16 cellular contexts compared by ENCODE assay signal in genomic region chr2:234453216-234453615, GRCh38. TPM values are rescaled to one million over a fixed set of nuclear protein-coding genes. Genes with fewer than 3 reads are reported as not detected.
DNase-seq lines count a peak whose midpoint lies in the region; ATAC-seq lines count a peak whose summit lies in the region.
"Had no signal": no experiment of that assay in that cellular context is flagged by ENCODE, and none has a peak within 500 bp of the region (broad histone marks: within the 10 kb centered on the region; RNA-seq: fewer than 3 reads in every experiment).

No MANE protein-coding gene starts in this region.

- intact Hi-C loops in activated CD4-positive, alpha-beta T cell treated with anti-CD3 and anti-CD28 coated beads for 36 hours (cut with DNase I, micrococcal nuclease): loop anchor here in 1 of 2 experiments (2.0 kb wide), 2 partner anchors 144 to 162 kb away; no protein-coding TSS in a partner anchor

- peaks cover 81% of the 10 kb centered on the region for H3K4me1 Mint-ChIP-seq in activated CD4-positive, alpha-beta T cell treated with anti-CD3 and anti-CD28 coated beads for 36 hours
- H3K4me1 Mint-ChIP-seq in activated CD4-positive, alpha-beta memory T cell treated with anti-CD3 and anti-CD28 coated beads, Interleukin-2, amount 10 ng/mL, durations not matched to agents 7 days and 5 days: peaks cover 75% of the 10 kb centered on the region
- H3K4me1 Mint-ChIP-seq in effector memory CD8-positive, alpha-beta T cell (ENCODE audit: low read depth in 2 of 2): peaks cover 33 to 61% of the 10 kb centered on the region in 2 donors
- peaks cover 58% of the 10 kb centered on the region for H3K4me1 Mint-ChIP-seq in stimulated activated effector memory CD8-positive, alpha-beta T cell treated with anti-CD3 and anti-CD28 coated beads, Interleukin-12 subunit alpha, Interleukin-12 subunit beta, amount 100 ng/mL, for 72 hours

- no peaks in the 10 kb centered on the region for H3K27me3 Mint-ChIP-seq in activated CD4-positive, alpha-beta T cell treated with anti-CD3 and anti-CD28 coated beads for 36 hours
- H3K27me3 Mint-ChIP-seq in activated CD4-positive, alpha-beta memory T cell treated with anti-CD3 and anti-CD28 coated beads, Interleukin-2, amount 10 ng/mL, durations not matched to agents 7 days and 5 days: no peaks in the 10 kb centered on the region
- H3K27me3 Mint-ChIP-seq in effector memory CD8-positive, alpha-beta T cell: no peaks in the 10 kb centered on the region

- CTCF ChIA-PET in activated CD4-positive, alpha-beta T cell treated with anti-CD3 and anti-CD28 coated beads for 36 hours (lab: Charles Lee): interaction anchor here (0.6 to 1.8 kb wide), 5 partner anchors 11 to 57 kb away, joined by 3 to 5 read pairs (median 4); no protein-coding TSS in a partner anchor
- CTCF ChIA-PET in activated CD4-positive, alpha-beta memory T cell treated with anti-CD3 and anti-CD28 coated beads, Interleukin-2, amount 10 ng/mL, durations not matched to agents 7 days and 5 days (lab: Charles Lee): interaction anchor here (1.8 to 9.9 kb wide), 5 partner anchors 28 to 317 kb away, joined by 4 to 79 read pairs (median 26); no protein-coding TSS in a partner anchor

- peaks cover 16% of the 10 kb centered on the region for H3K36me3 Mint-ChIP-seq in activated CD4-positive, alpha-beta T cell treated with anti-CD3 and anti-CD28 coated beads for 36 hours (ENCODE audit: low read depth)
- H3K36me3 Mint-ChIP-seq in activated CD4-positive, alpha-beta memory T cell treated with anti-CD3 and anti-CD28 coated beads, Interleukin-2, amount 10 ng/mL, durations not matched to agents 7 days and 5 days (ENCODE audit: low read depth): peaks cover 75% of the 10 kb centered on the region
- H3K36me3 Mint-ChIP-seq in effector memory CD8-positive, alpha-beta T cell (ENCODE audit: insufficient read depth): peaks cover 21% of the 10 kb centered on the region
- peaks cover 6% of the 10 kb centered on the region for H3K36me3 Mint-ChIP-seq in stimulated activated effector memory CD8-positive, alpha-beta T cell treated with anti-CD3 and anti-CD28 coated beads, Interleukin-12 subunit alpha, Interleukin-12 subunit beta, amount 100 ng/mL, for 72 hours

- ATAC-seq in activated CD4-positive, alpha-beta T cell treated with anti-CD3 and anti-CD28 coated beads for 36 hours: peak; percentile 47
- ATAC-seq in effector memory CD8-positive, alpha-beta T cell (replicated peaks): peak; percentile 31
- peak; percentile 44 for ATAC-seq in stimulated activated effector memory CD8-positive, alpha-beta T cell treated with anti-CD3 and anti-CD28 coated beads, Interleukin-12 subunit alpha, Interleukin-12 subunit beta, amount 100 ng/mL, for 72 hours
- no peak for ATAC-seq in HG03342 (IDR thresholded peaks at IDR 0.05; ENCODE audit: unreplicated experiment)
- no peak for ATAC-seq in HG02981 (IDR thresholded peaks at IDR 0.05; ENCODE audit: unreplicated experiment)
- ATAC-seq in HG03565 (IDR thresholded peaks at IDR 0.05; ENCODE audit: unreplicated experiment): no peak
- ATAC-seq: gastroesophageal sphincter, right cardiac atrium had no signal

- peak; percentile 61 for DNase-seq in activated CD4-positive, alpha-beta T cell treated with anti-CD3 and anti-CD28 coated beads for 36 hours
- DNase-seq in activated CD4-positive, alpha-beta T cell treated with anti-CD3 and anti-CD28 coated beads for 1 hour: no peak
- DNase-seq in activated CD4-positive, alpha-beta memory T cell treated with anti-CD3 and anti-CD28 coated beads, Interleukin-2, amount 10 ng/mL, durations not matched to agents 7 days and 5 days: no peak
- no peak for DNase-seq in effector memory CD8-positive, alpha-beta T cell
- DNase-seq in stimulated activated effector memory CD8-positive, alpha-beta T cell treated with anti-CD3 and anti-CD28 coated beads, Interleukin-12 subunit alpha, Interleukin-12 subunit beta, amount 100 ng/mL, for 72 hours (ENCODE audit: low spot score in 2 of 2): no peak
- DNase-seq: 8988T, COR-L47, kidney glomerular epithelial cell, NCI-H524, right cardiac atrium, Right ventricle myocardium superior had no signal

- H3K4me3 Mint-ChIP-seq in activated CD4-positive, alpha-beta T cell treated with anti-CD3 and anti-CD28 coated beads for 36 hours: peak overlapping the region; percentile 79
- H3K4me3 Mint-ChIP-seq in activated CD4-positive, alpha-beta memory T cell treated with anti-CD3 and anti-CD28 coated beads, Interleukin-2, amount 10 ng/mL, durations not matched to agents 7 days and 5 days: peak overlapping the region; percentile 72
- peak overlapping the region; percentile 20 to 74 for H3K4me3 Mint-ChIP-seq in effector memory CD8-positive, alpha-beta T cell
- H3K4me3 Mint-ChIP-seq in stimulated activated effector memory CD8-positive, alpha-beta T cell treated with anti-CD3 and anti-CD28 coated beads, Interleukin-12 subunit alpha, Interleukin-12 subunit beta, amount 100 ng/mL, for 72 hours: peak overlapping the region; percentile 55
- H3K4me3 Mint-ChIP-seq: nephron had no signal

- peak overlapping the region; percentile 93 for H3K27ac Mint-ChIP-seq in activated CD4-positive, alpha-beta T cell treated with anti-CD3 and anti-CD28 coated beads for 36 hours
- H3K27ac Mint-ChIP-seq in activated CD4-positive, alpha-beta memory T cell treated with anti-CD3 and anti-CD28 coated beads, Interleukin-2, amount 10 ng/mL, durations not matched to agents 7 days and 5 days: peak overlapping the region; percentile 81
- peak overlapping the region; percentile 42 to 91 for H3K27ac Mint-ChIP-seq in effector memory CD8-positive, alpha-beta T cell
- peak overlapping the region; percentile 83 for H3K27ac Mint-ChIP-seq in stimulated activated effector memory CD8-positive, alpha-beta T cell treated with anti-CD3 and anti-CD28 coated beads, Interleukin-12 subunit alpha, Interleukin-12 subunit beta, amount 100 ng/mL, for 72 hours
- H3K27ac Mint-ChIP-seq: nephron had no signal

- peaks cover 7% of the 10 kb centered on the region for H3K9me3 Mint-ChIP-seq in activated CD4-positive, alpha-beta T cell treated with anti-CD3 and anti-CD28 coated beads for 36 hours (ENCODE audit: low read depth)
- H3K9me3 Mint-ChIP-seq in activated CD4-positive, alpha-beta memory T cell treated with anti-CD3 and anti-CD28 coated beads, Interleukin-2, amount 10 ng/mL, durations not matched to agents 7 days and 5 days: peaks cover 19% of the 10 kb centered on the region
- H3K9me3 Mint-ChIP-seq in effector memory CD8-positive, alpha-beta T cell: no peaks in the 10 kb centered on the region
- H3K9me3 Mint-ChIP-seq in stimulated activated effector memory CD8-positive, alpha-beta T cell treated with anti-CD3 and anti-CD28 coated beads, Interleukin-12 subunit alpha, Interleukin-12 subunit beta, amount 100 ng/mL, for 72 hours: peaks cover 3% of the 10 kb centered on the region

- POLR2A ChIA-PET in activated CD4-positive, alpha-beta T cell treated with anti-CD3 and anti-CD28 coated beads for 36 hours (lab: Charles Lee): interaction anchor here (0.6 to 2.0 kb wide), 4 partner anchors 43 to 145 kb away, joined by 3 to 8 read pairs (median 5); partner anchors contain the start of gene ARL4C
- POLR2A ChIA-PET in activated CD4-positive, alpha-beta memory T cell treated with anti-CD3 and anti-CD28 coated beads, Interleukin-2, amount 10 ng/mL, durations not matched to agents 7 days and 5 days (lab: Charles Lee): interaction anchor here (0.8 to 17.4 kb wide), 16 partner anchors 8 to 175 kb away, joined by 3 to 410 read pairs (median 12); partner anchors contain the start of gene ARL4C

RNA-seq across cellular contexts. Expression of gene ARL4C, which starts 43.7 kb away (rescaled TPM):
- total RNA-seq in activated CD4-positive, alpha-beta T cell treated with anti-CD3 and anti-CD28 coated beads for 36 hours: 10 to 100 TPM; 27.2 to 32.8 TPM
- total RNA-seq in activated CD4-positive, alpha-beta memory T cell treated with anti-CD3 and anti-CD28 coated beads, Interleukin-2, amount 10 ng/mL, durations not matched to agents 7 days and 5 days: 100 to 1,000 TPM; 445 to 449 TPM

Comparison
In these comparisons a context has a peak if more than half of its experiments do, and no peak if none do; other contexts are left out.
1. ATAC-seq: peak in activated CD4-positive, alpha-beta T cell treated with anti-CD3 and anti-CD28 coated beads for 36 hours (single experiment), effector memory CD8-positive, alpha-beta T cell (single experiment) and stimulated activated effector memory CD8-positive, alpha-beta T cell treated with anti-CD3 and anti-CD28 coated beads, Interleukin-12 subunit alpha, Interleukin-12 subunit beta, amount 100 ng/mL, for 72 hours (single experiment); none in HG03342 (single experiment), HG02981 (single experiment) and HG03565 (single experiment).
2. RNA of gene ARL4C, which starts 43.7 kb away (total RNA-seq): 445 to 449 TPM in activated CD4-positive, alpha-beta memory T cell treated with anti-CD3 and anti-CD28 coated beads, Interleukin-2, amount 10 ng/mL, durations not matched to agents 7 days and 5 days; 27.2 to 32.8 TPM in activated CD4-positive, alpha-beta T cell treated with anti-CD3 and anti-CD28 coated beads for 36 hours; every median in the first group is over 10 times any median in the second.
3. Peak in every context shown above with its lines, with median percentiles within 50 percentile points of each other: H3K27ac Mint-ChIP-seq and H3K4me3 Mint-ChIP-seq.